1 cellular context compared by ENCODE assay signal in genomic region chr7:151250181-151251095, GRCh38.
TF ChIP-seq lines count a peak whose summit lies in the region.

No MANE protein-coding gene starts in this region.

TF ChIP-seq in HepG2, 621 proteins besides CTCF, POLR2A, EP300 and RAD21:
- TF ChIP-seq STAG1 (CRISPR knock-in tag; IDR thresholded peaks at IDR 0.05) (no peak), ZNF136 (CRISPR knock-in tag; IDR thresholded peaks at IDR 0.05; ENCODE audit: low read depth) (no peak), POLR2G (IDR thresholded peaks at IDR 0.05; ENCODE audit: low read depth, low read length) (no peak), ZNF382 (CRISPR knock-in tag; IDR thresholded peaks at IDR 0.05; ENCODE audit: borderline replicate concordance) (no peak), ZNF816 (CRISPR knock-in tag; IDR thresholded peaks at IDR 0.05; ENCODE audit: borderline replicate concordance) (no peak), ZNF792 (CRISPR knock-in tag; IDR thresholded peaks at IDR 0.05) (no peak), MYNN (CRISPR knock-in tag; IDR thresholded peaks at IDR 0.05; ENCODE audit: low read depth) (no peak), ZSCAN9 (CRISPR knock-in tag; IDR thresholded peaks at IDR 0.05; ENCODE audit: borderline replicate concordance) (no peak), CENPX (CRISPR knock-in tag; IDR thresholded peaks at IDR 0.05) (no peak), POLR2AphosphoS2 (IDR thresholded peaks at IDR 0.05; ENCODE audit: low read depth, low read length) (no peak), ZNF143 (CRISPR knock-in tag; IDR thresholded peaks at IDR 0.05) (no peak), HDAC2 (CRISPR knock-in tag; IDR thresholded peaks at IDR 0.05) (no peak), PLRG1 (conservative IDR thresholded peaks at IDR 0.05) (no peak), ZBTB49 (CRISPR knock-in tag; IDR thresholded peaks at IDR 0.05; ENCODE audit: borderline replicate concordance) (no peak), SYNCRIP (IDR thresholded peaks at IDR 0.05; ENCODE audit: insufficient read depth, low read depth, low read length) (no peak), ZNF503 (CRISPR knock-in tag; IDR thresholded peaks at IDR 0.05) (no peak), HNF4G (IDR thresholded peaks at IDR 0.05; ENCODE audit: borderline replicate concordance, low read depth, low read length) (no peak), HNF4G (CRISPR knock-in tag; IDR thresholded peaks at IDR 0.05; ENCODE audit: borderline replicate concordance, low read depth) (no peak), SRSF9 (IDR thresholded peaks at IDR 0.05; ENCODE audit: borderline replicate concordance, insufficient read depth, low read depth, low read length, poor library complexity, severe bottlenecking) (no peak), KMT2A (CRISPR knock-in tag; IDR thresholded peaks at IDR 0.05) (no peak)
